In the genomic region with DNA sequence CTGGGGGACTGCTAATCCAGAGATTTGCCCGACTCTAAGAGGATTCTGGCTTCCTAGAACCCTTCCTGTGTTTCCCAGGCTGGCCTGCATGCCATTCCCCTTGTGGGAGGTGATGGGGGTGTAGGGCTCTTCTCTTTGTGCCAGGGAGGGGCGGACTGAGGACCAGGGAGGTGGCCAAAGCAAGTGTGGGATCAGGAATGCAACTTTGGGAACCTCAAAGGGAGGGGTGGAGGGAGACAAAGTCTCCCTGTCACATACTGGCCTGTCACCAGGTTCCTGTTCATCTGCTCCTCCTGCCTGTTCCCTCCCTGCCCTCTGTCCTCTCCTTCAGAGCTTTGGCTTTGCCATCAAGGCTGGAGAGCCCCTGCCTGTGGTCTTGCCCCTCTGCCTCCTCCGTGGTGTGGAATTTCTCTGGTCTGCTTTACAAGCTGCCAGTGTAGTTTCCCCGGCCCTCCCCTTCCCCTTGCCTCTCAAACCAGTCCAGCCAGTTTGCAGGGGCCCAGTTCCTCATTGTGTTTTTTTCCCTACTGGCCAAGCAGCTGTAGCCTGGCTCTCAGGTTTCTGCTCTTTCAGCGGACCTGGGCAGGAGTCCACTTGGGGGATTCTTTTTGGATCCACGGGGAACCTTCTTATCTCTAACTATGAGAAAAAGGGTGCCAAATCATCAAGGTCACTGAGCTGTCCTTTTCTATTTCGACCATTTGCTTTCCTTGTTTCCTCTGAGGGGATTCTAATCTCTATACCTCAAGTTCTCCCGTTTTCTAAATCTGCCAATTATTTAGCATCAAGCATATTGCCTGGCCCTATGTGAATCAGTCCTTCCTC, we compare ENCODE assay signal across 8 cellular contexts. TPM values are rescaled to one million over a fixed set of nuclear protein-coding genes. Genes with fewer than 3 reads are reported as not detected.
DNase-seq lines count a peak whose midpoint lies in the region; ATAC-seq and TF ChIP-seq lines count a peak whose summit lies in the region.

No MANE protein-coding gene starts in this region.

- TF ChIP-seq CTCF in left lung (IDR thresholded peaks at IDR 0.05): no peak

- H3K27me3 ChIP-seq in left lung: peaks cover 0 to 47% of the 10 kb centered on the region in 2 donors

- H3K4me3 Mint-ChIP-seq in activated naive CD8-positive, alpha-beta T cell: peak overlapping the region; percentile 5
- H3K4me3 Mint-ChIP-seq in activated naive CD8-positive, alpha-beta T cell treated with anti-CD3 and anti-CD28 coated beads for 36 hours: no peak overlapping the region
- H3K4me3 Mint-ChIP-seq in activated T-helper 17 cell treated with anti-CD3 and anti-CD28 coated beads, Interleukin-2, amount 50 U/mL, for 72 hours: peak overlapping the region; percentile 81

- H3K27ac ChIP-seq in left lung (peak overlapping the region; percentile 72 to 83), urinary bladder (ENCODE audit: low read depth) (peak overlapping the region; percentile 69)

- no peak overlapping the region for H3K27ac Mint-ChIP-seq in activated naive CD8-positive, alpha-beta T cell
- H3K27ac Mint-ChIP-seq in activated naive CD8-positive, alpha-beta T cell treated with anti-CD3 and anti-CD28 coated beads for 36 hours: no peak overlapping the region
- H3K27ac Mint-ChIP-seq in activated T-helper 17 cell treated with anti-CD3 and anti-CD28 coated beads, Interleukin-2, amount 50 U/mL, for 72 hours: peak overlapping the region; percentile 6

- no peaks in the 10 kb centered on the region for H3K9me3 Mint-ChIP-seq in activated naive CD8-positive, alpha-beta T cell (ENCODE audit: low read depth)
- no peaks in the 10 kb centered on the region for H3K9me3 Mint-ChIP-seq in activated naive CD8-positive, alpha-beta T cell treated with anti-CD3 and anti-CD28 coated beads for 36 hours
- H3K9me3 Mint-ChIP-seq in activated T-helper 17 cell treated with anti-CD3 and anti-CD28 coated beads, Interleukin-2, amount 50 U/mL, for 72 hours: no peaks in the 10 kb centered on the region

- H3K27me3 Mint-ChIP-seq in activated naive CD8-positive, alpha-beta T cell: no peaks in the 10 kb centered on the region
- H3K27me3 Mint-ChIP-seq in activated naive CD8-positive, alpha-beta T cell treated with anti-CD3 and anti-CD28 coated beads for 36 hours: peaks cover 4% of the 10 kb centered on the region
- no peaks in the 10 kb centered on the region for H3K27me3 Mint-ChIP-seq in activated T-helper 17 cell treated with anti-CD3 and anti-CD28 coated beads, Interleukin-2, amount 50 U/mL, for 72 hours

- no peaks in the 10 kb centered on the region for H3K9me3 ChIP-seq in left lung

- intact Hi-C loops in left lung (cut with DNase I): no loop called here

- H3K4me3 ChIP-seq in left lung (peak overlapping the region; percentile 50 to 72), urinary bladder (ENCODE audit: low read depth, low read length) (no peak overlapping the region)

- WGBS in urinary bladder: 50% methylated on average over 8 of the region's 8 CpGs

- no peak for DNase-seq in activated naive CD8-positive, alpha-beta T cell treated with anti-CD3 and anti-CD28 coated beads for 36 hours
- DNase-seq in left lung: peak in 1 of 2 donors; percentile 69
- no peak for DNase-seq in activated CD4-positive, alpha-beta T cell treated with anti-CD3 and anti-CD28 coated beads for 1 hour
- DNase-seq in NCI-H1436 (lab: John Stamatoyannopoulos, UW): no peak
- DNase-seq in SHP77 treated with DMSO at 0.1 percent for 48 hours (lab: John Stamatoyannopoulos, UW): no peak

- H3K4me1 ChIP-seq in left lung (peaks cover 8 to 28% of the 10 kb centered on the region in 2 donors), urinary bladder (ENCODE audit: insufficient read depth) (no peaks in the 10 kb centered on the region)

- peaks cover 24% of the 10 kb centered on the region for H3K4me1 Mint-ChIP-seq in activated naive CD8-positive, alpha-beta T cell (ENCODE audit: low read depth)
- H3K4me1 Mint-ChIP-seq in activated naive CD8-positive, alpha-beta T cell treated with anti-CD3 and anti-CD28 coated beads for 36 hours: peaks cover 23% of the 10 kb centered on the region
- H3K4me1 Mint-ChIP-seq in activated T-helper 17 cell treated with anti-CD3 and anti-CD28 coated beads, Interleukin-2, amount 50 U/mL, for 72 hours: peaks cover 10% of the 10 kb centered on the region

- no peak for ATAC-seq in activated T-helper 17 cell treated with anti-CD3 and anti-CD28 coated beads, Interleukin-2, amount 50 U/mL, for 72 hours (replicated peaks)
- peak; percentile 54 for ATAC-seq in left lung

- no peaks in the 10 kb centered on the region for H3K36me3 Mint-ChIP-seq in activated naive CD8-positive, alpha-beta T cell
- H3K36me3 Mint-ChIP-seq in activated naive CD8-positive, alpha-beta T cell treated with anti-CD3 and anti-CD28 coated beads for 36 hours: no peaks in the 10 kb centered on the region
- H3K36me3 Mint-ChIP-seq in activated T-helper 17 cell treated with anti-CD3 and anti-CD28 coated beads, Interleukin-2, amount 50 U/mL, for 72 hours (ENCODE audit: low read depth): no peaks in the 10 kb centered on the region

- no peaks in the 10 kb centered on the region for H3K36me3 ChIP-seq in left lung
- H3K36me3 ChIP-seq in urinary bladder (ENCODE audit: insufficient read depth): no peaks in the 10 kb centered on the region

RNA-seq across cellular contexts. Expression of a gene that starts 1.8 kb away (rescaled TPM):
- 1 to 10 TPM; 1.3 to 2.0 TPM for total RNA-seq in activated naive CD8-positive, alpha-beta T cell treated with anti-CD3 and anti-CD28 coated beads for 36 hours
- total RNA-seq in activated T-helper 17 cell treated with anti-CD3 and anti-CD28 coated beads, Interleukin-2, amount 50 U/mL, for 72 hours: 1 to 10 TPM; 2.7 to 5.5 TPM
- total RNA-seq in left lung (10 to 100 TPM; 55.0 to 83.0 TPM), urinary bladder (5.9 TPM)
- 5.5 TPM for polyA plus RNA-seq in urinary bladder

RNA-seq across cellular contexts. Expression of a gene that starts 27.1 kb away (rescaled TPM):
- 1 to 10 TPM; 2.3 to 2.9 TPM for total RNA-seq in activated naive CD8-positive, alpha-beta T cell treated with anti-CD3 and anti-CD28 coated beads for 36 hours
- 1 to 10 TPM; 3.7 to 5.8 TPM for total RNA-seq in activated T-helper 17 cell treated with anti-CD3 and anti-CD28 coated beads, Interleukin-2, amount 50 U/mL, for 72 hours
- total RNA-seq in left lung (10 to 100 TPM; 10.3 to 16.8 TPM), urinary bladder (9.7 TPM)
- polyA plus RNA-seq in urinary bladder: 8.5 TPM

RNA-seq across cellular contexts. Expression of a gene that starts 53.7 kb away (rescaled TPM):
- 10 to 100 TPM; 52.1 to 63.1 TPM for total RNA-seq in activated naive CD8-positive, alpha-beta T cell treated with anti-CD3 and anti-CD28 coated beads for 36 hours
- 10 to 100 TPM; 87.5 to 93.4 TPM for total RNA-seq in activated T-helper 17 cell treated with anti-CD3 and anti-CD28 coated beads, Interleukin-2, amount 50 U/mL, for 72 hours
- total RNA-seq in left lung (10 to 100 TPM; 65.6 to 73.4 TPM), urinary bladder (86.9 TPM)
- polyA plus RNA-seq in urinary bladder: 32.1 TPM
